29 cellular contexts compared by ENCODE assay signal in the genomic region with DNA sequence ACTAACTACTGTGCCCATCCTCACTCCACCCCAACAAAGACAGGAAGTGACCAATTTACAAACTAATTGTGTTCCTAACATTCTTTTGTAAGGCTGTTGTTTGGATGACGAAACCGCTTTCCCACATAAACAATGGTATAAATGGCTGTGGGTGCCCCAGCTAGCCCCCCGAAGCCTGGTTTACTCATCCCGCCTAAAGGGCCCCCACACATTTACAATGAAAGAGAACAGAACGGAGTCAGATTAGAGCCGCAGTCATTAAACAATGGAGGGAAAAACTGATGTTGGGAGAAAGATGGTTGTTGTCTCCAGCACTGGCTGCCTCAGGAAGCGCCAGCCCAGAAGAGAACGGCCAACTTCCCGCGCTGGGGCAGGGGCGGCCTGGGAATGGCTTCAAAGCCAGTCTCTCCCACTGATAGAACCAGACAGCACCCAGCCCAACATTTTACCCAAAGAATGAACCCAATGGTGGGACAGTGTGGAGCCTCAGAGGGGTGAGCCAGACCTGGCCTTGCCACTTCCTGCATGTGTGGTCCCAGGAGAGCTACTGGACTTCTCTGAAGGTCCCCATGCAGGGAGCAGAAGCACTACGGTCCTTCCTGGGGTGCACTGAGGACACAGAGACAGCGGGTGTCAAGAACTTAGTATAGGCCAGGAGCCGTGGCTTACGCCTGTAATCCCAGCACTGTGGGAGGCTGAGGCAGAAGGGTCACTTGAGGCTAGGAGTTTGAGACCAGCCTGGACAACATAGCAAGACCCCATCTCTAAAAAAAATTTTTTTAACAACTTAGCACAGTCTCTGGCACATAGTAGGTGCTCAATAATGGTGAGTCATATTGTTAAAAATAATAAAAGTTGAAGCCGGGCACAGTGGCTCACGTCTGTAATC.
A peak's percentile ranks its signal among the peaks of the same experiment; 100 is the strongest.
DNase-seq lines count a peak whose midpoint lies in the region; ATAC-seq and TF ChIP-seq lines count a peak whose summit lies in the region.
"Had no signal": no experiment of that assay in that cellular context is flagged by ENCODE, and none has a peak within 500 bp of the region (broad histone marks: within the 10 kb centered on the region; RNA-seq: fewer than 3 reads in every experiment).

No MANE protein-coding gene starts in this region.

- H3K9me3 ChIP-seq in NT2/D1 (ENCODE audit: insufficient read depth, low read length) (no peaks in the 10 kb centered on the region), iPS-15b (ENCODE audit: control insufficient read depth, insufficient read depth, low read length) (no peaks in the 10 kb centered on the region), osteoblast (ENCODE audit: low read depth, low read length) (no peaks in the 10 kb centered on the region)
- H3K9me3 ChIP-seq: BLaER1 treated with 17β-estradiol and CSF1 and Interleukin-3, amounts not matched to agents 10 nM and 100 nM; Caco-2; pancreas; SJCRH30; thyroid gland had no signal

- ATAC-seq in HG02840 (IDR thresholded peaks at IDR 0.05; ENCODE audit: low FRiP score, unreplicated experiment): no peak
- ATAC-seq: naive thymus-derived CD8-positive, alpha-beta T cell; pancreas; stimulated activated naive CD8-positive, alpha-beta T cell treated with anti-CD3 and anti-CD28 coated beads, Interleukin-15, amount 100 ng/mL, for 72 hours had no signal

- H3K27ac ChIP-seq in osteoblast (ENCODE audit: low read depth, low read length): no peak overlapping the region
- H3K27ac ChIP-seq: HL-60, pancreas, SJCRH30, thyroid gland had no signal

- TF ChIP-seq CTCF in osteoblast (IDR thresholded peaks at IDR 0.05; ENCODE audit: extremely low read depth, low read depth, low read length): no peak

- DNase-seq in H7 (peak; percentile 58), NT2/D1 (ENCODE audit: low read depth, low spot score) (peak; percentile 56), osteoblast (ENCODE audit: insufficient read length, low spot score, missing footprints) (peak; percentile 79), AG20443 (ENCODE audit: low spot score) (no peak)
- no peak for DNase-seq in activated naive CD8-positive, alpha-beta T cell treated with anti-CD3 and anti-CD28 coated beads for 36 hours
- DNase-seq: activated CD4-positive, alpha-beta T cell treated with anti-CD3 and anti-CD28 coated beads, Interleukin-2, amount 50 U/mL, for 4 hours; activated CD4-positive, CD25-positive, alpha-beta regulatory T cell; activated naive CD4-positive, alpha-beta T cell treated with anti-CD3 and anti-CD28 coated beads, Interleukin-2, amount 50 U/mL, for 16 hours; amygdala; Caco-2; effector CD4-positive, alpha-beta T cell; erythroblast; GF-D8; head of caudate nucleus; naive thymus-derived CD8-positive, alpha-beta T cell; NCI-H1092 treated with DMSO at 0.1 percent for 48 hours; NCI-H187 treated with DMSO at 0.1 percent for 48 hours; NCI-H526; pancreas; SJCRH30; small intestine; stimulated activated naive CD8-positive, alpha-beta T cell treated with anti-CD3 and anti-CD28 coated beads, Interleukin-15, amount 100 ng/mL, for 72 hours; T-helper 1 cell; thyroid gland had no signal

- H3K9me3 Mint-ChIP-seq in activated naive CD8-positive, alpha-beta T cell treated with anti-CD3 and anti-CD28 coated beads for 36 hours: no peaks in the 10 kb centered on the region
- H3K9me3 Mint-ChIP-seq: activated T-helper 1 cell treated with anti-CD3 and anti-CD28 coated beads, Interleukin-12 subunit alpha, Interleukin-12 subunit beta, Interleukin-2, Interleukin-4 antibody, amounts not matched to agents 30 ng/mL and 10 ng/mL and 1 ng/mL, durations not matched to agents 14 hours and 24 hours and 36 hours; naive thymus-derived CD8-positive, alpha-beta T cell; stimulated activated naive CD8-positive, alpha-beta T cell treated with anti-CD3 and anti-CD28 coated beads, Interleukin-15, amount 100 ng/mL, for 72 hours had no signal

- no peaks in the 10 kb centered on the region for H3K36me3 ChIP-seq in H7 (replicated peaks; ENCODE audit: control insufficient read depth, insufficient read depth, low read length)
- H3K36me3 ChIP-seq in NT2/D1 (ENCODE audit: insufficient read depth, insufficient read length, low read length): no peaks in the 10 kb centered on the region
- H3K36me3 ChIP-seq in iPS-15b (ENCODE audit: control insufficient read depth, insufficient read depth, low read length): no peaks in the 10 kb centered on the region
- H3K36me3 ChIP-seq in osteoblast (ENCODE audit: insufficient read depth, low read length): no peaks in the 10 kb centered on the region
- H3K36me3 ChIP-seq: BLaER1 treated with 17β-estradiol and CSF1 and Interleukin-3, amounts not matched to agents 10 nM and 100 nM; pancreas; SJCRH30; thyroid gland had no signal

- H3K27me3 Mint-ChIP-seq in activated naive CD8-positive, alpha-beta T cell treated with anti-CD3 and anti-CD28 coated beads for 36 hours: peaks cover 13% of the 10 kb centered on the region

- no peak overlapping the region for H2AFZ ChIP-seq in osteoblast (ENCODE audit: low read length)

- H3K27me3 ChIP-seq in H7 (ENCODE audit: control insufficient read depth, insufficient read depth, low read length) (no peaks in the 10 kb centered on the region), NT2/D1 (ENCODE audit: insufficient read depth, insufficient read length) (peaks cover 3% of the 10 kb centered on the region), iPS-15b (ENCODE audit: control insufficient read depth, insufficient read depth, low read length) (no peaks in the 10 kb centered on the region), osteoblast (ENCODE audit: insufficient read depth, low read length) (peaks cover 29% of the 10 kb centered on the region)
- H3K27me3 ChIP-seq: pancreas, SJCRH30, thyroid gland had no signal

- H3K4me2 ChIP-seq in osteoblast (ENCODE audit: insufficient read depth, low read length): no peak overlapping the region

- no peak overlapping the region for H3K27ac Mint-ChIP-seq in activated naive CD8-positive, alpha-beta T cell treated with anti-CD3 and anti-CD28 coated beads for 36 hours
- H3K27ac Mint-ChIP-seq: activated T-helper 1 cell treated with anti-CD3 and anti-CD28 coated beads, Interleukin-12 subunit alpha, Interleukin-12 subunit beta, Interleukin-2, Interleukin-4 antibody, amounts not matched to agents 30 ng/mL and 10 ng/mL and 1 ng/mL, durations not matched to agents 14 hours and 24 hours and 36 hours; naive thymus-derived CD8-positive, alpha-beta T cell; stimulated activated naive CD8-positive, alpha-beta T cell treated with anti-CD3 and anti-CD28 coated beads, Interleukin-15, amount 100 ng/mL, for 72 hours had no signal

- H4K20me1 ChIP-seq in osteoblast (ENCODE audit: insufficient read depth, low read length): no peaks in the 10 kb centered on the region
- H4K20me1 ChIP-seq: BLaER1 treated with 17β-estradiol and CSF1 and Interleukin-3, amounts not matched to agents 10 nM and 100 nM had no signal

- peaks cover 15% of the 10 kb centered on the region for H3K4me1 Mint-ChIP-seq in activated naive CD8-positive, alpha-beta T cell treated with anti-CD3 and anti-CD28 coated beads for 36 hours

- no peaks in the 10 kb centered on the region for H3K36me3 Mint-ChIP-seq in activated naive CD8-positive, alpha-beta T cell treated with anti-CD3 and anti-CD28 coated beads for 36 hours
- H3K36me3 Mint-ChIP-seq: naive thymus-derived CD8-positive, alpha-beta T cell had no signal

- H3K9ac ChIP-seq in NT2/D1 (ENCODE audit: insufficient read length, low read depth): no peak overlapping the region
- peak overlapping the region; percentile 12 for H3K9ac ChIP-seq in iPS-15b (ENCODE audit: low read depth, low read length)
- H3K9ac ChIP-seq: BLaER1 treated with 17β-estradiol and CSF1 and Interleukin-3, amounts not matched to agents 10 nM and 100 nM had no signal

- no peaks in the 10 kb centered on the region for H3K79me2 ChIP-seq in osteoblast (ENCODE audit: insufficient read depth, low read length)

- no peak overlapping the region for H3K4me3 Mint-ChIP-seq in activated naive CD8-positive, alpha-beta T cell treated with anti-CD3 and anti-CD28 coated beads for 36 hours
- H3K4me3 Mint-ChIP-seq: activated T-helper 1 cell treated with anti-CD3 and anti-CD28 coated beads, Interleukin-12 subunit alpha, Interleukin-12 subunit beta, Interleukin-2, Interleukin-4 antibody, amounts not matched to agents 30 ng/mL and 10 ng/mL and 1 ng/mL, durations not matched to agents 14 hours and 24 hours and 36 hours; naive thymus-derived CD8-positive, alpha-beta T cell; stimulated activated naive CD8-positive, alpha-beta T cell treated with anti-CD3 and anti-CD28 coated beads, Interleukin-15, amount 100 ng/mL, for 72 hours had no signal

- H3K4me1 ChIP-seq in NT2/D1 (ENCODE audit: insufficient read depth, insufficient read length) (peaks cover 24% of the 10 kb centered on the region), iPS-15b (ENCODE audit: control insufficient read depth, insufficient read depth, low read length) (peaks cover 12% of the 10 kb centered on the region), osteoblast (ENCODE audit: insufficient read depth, low read length) (no peaks in the 10 kb centered on the region)
- H3K4me1 ChIP-seq: Caco-2, pancreas, SJCRH30, thyroid gland had no signal

- no peak overlapping the region for H3K4me3 ChIP-seq in H7 (ENCODE audit: insufficient read depth, low read depth, low read length)
- H3K4me3 ChIP-seq in NT2/D1 (ENCODE audit: insufficient read length, low read depth): no peak overlapping the region
- peak overlapping the region; percentile 22 for H3K4me3 ChIP-seq in iPS-15b (ENCODE audit: low read depth, low read length)
- no peak overlapping the region for H3K4me3 ChIP-seq in osteoblast (ENCODE audit: insufficient read depth, low read length)
- H3K4me3 ChIP-seq: BLaER1 treated with 17β-estradiol and CSF1 and Interleukin-3, amounts not matched to agents 10 nM and 100 nM; pancreas; SJCRH30; thyroid gland had no signal

Comparison
In these comparisons a context has a peak if more than half of its experiments do, and no peak if none do; other contexts are left out.
1. DNase-seq: peak in H7 (single experiment), NT2/D1 (single experiment) and osteoblast (single experiment); none in AG20443 (single experiment) and activated naive CD8-positive, alpha-beta T cell treated with anti-CD3 and anti-CD28 coated beads for 36 hours (single experiment).